Comparison of ENCODE assay signal across 1 cellular context in the genomic region with DNA sequence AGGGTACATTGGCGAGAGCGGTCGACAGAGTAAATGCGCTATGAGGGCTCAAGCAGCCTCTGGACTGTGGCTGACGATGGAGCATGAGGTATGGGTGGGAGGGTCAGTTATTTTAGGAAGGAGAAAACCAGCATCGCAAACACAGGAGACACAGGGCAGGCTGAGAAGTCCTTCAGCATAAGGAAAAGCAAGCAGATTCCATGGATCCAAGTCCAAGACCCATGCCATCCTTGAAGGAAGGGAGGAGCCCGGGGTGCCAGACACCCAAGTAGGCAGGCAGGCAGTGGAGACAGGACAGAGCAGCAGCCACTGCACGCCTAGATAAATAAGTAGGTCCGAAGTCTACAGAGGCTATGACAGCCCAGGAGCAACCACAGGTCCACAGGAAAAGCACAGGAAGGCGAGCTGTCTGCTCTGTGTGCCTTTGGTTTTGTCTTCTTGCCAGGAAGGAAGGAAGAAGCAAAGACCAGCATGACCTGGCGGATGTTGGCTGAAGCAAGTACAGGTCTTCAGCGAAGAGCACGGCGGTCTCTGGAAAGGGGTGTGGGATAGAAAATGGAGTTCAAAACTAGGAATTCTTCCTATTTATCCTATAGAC.
TF ChIP-seq lines count a peak whose summit lies in the region.

No MANE protein-coding gene starts in this region.

TF ChIP-seq in HepG2, 621 proteins besides CTCF, POLR2A, EP300 and RAD21 (continued from another document and continues in another):
- no peak for TF ChIP-seq AGO1 (IDR thresholded peaks at IDR 0.05; ENCODE audit: low read depth, low read length, poor library complexity, severe bottlenecking)
- TF ChIP-seq ZNF101 (CRISPR knock-in tag; IDR thresholded peaks at IDR 0.05; ENCODE audit: borderline replicate concordance, low read depth), result no peak
- TF ChIP-seq, protein P1, sequence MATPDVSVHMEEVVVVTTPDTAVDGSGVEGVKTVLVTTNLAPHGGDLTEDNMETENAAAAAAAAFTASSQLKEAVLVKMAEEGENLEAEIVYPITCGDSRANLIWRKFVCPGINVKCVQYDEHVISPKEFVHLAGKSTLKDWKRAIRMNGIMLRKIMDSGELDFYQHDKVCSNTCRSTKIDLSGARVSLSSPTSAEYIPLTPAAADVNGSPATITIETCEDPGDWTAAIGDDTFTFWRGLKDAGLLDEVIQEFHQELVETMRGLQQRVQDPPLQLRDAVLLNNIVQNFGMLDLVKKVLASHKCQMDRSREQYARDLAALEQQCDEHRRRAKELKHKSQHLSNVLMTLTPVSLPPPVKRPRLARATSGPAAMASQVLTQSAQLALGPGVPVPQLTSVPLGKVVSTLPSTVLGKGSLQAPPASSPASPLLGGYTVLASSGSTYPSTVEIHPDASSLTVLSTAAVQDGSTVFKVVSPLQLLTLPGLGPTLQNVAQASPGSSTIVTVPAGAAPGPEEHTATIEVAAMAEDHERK (CRISPR knock-in tag; IDR thresholded peaks at IDR 0.05; ENCODE audit: low read depth), result no peak
- peak; percentile 26; the same call in 1 of the 2 replicates for TF ChIP-seq PHF20 (CRISPR knock-in tag; IDR thresholded peaks at IDR 0.05)
- peak; percentile 62; the same call in 1 of the 2 replicates for TF ChIP-seq RXRB (CRISPR knock-in tag; IDR thresholded peaks at IDR 0.05; ENCODE audit: borderline replicate concordance)
- no peak for TF ChIP-seq ZNF3 (CRISPR knock-in tag; IDR thresholded peaks at IDR 0.05)
- TF ChIP-seq, protein P2, sequence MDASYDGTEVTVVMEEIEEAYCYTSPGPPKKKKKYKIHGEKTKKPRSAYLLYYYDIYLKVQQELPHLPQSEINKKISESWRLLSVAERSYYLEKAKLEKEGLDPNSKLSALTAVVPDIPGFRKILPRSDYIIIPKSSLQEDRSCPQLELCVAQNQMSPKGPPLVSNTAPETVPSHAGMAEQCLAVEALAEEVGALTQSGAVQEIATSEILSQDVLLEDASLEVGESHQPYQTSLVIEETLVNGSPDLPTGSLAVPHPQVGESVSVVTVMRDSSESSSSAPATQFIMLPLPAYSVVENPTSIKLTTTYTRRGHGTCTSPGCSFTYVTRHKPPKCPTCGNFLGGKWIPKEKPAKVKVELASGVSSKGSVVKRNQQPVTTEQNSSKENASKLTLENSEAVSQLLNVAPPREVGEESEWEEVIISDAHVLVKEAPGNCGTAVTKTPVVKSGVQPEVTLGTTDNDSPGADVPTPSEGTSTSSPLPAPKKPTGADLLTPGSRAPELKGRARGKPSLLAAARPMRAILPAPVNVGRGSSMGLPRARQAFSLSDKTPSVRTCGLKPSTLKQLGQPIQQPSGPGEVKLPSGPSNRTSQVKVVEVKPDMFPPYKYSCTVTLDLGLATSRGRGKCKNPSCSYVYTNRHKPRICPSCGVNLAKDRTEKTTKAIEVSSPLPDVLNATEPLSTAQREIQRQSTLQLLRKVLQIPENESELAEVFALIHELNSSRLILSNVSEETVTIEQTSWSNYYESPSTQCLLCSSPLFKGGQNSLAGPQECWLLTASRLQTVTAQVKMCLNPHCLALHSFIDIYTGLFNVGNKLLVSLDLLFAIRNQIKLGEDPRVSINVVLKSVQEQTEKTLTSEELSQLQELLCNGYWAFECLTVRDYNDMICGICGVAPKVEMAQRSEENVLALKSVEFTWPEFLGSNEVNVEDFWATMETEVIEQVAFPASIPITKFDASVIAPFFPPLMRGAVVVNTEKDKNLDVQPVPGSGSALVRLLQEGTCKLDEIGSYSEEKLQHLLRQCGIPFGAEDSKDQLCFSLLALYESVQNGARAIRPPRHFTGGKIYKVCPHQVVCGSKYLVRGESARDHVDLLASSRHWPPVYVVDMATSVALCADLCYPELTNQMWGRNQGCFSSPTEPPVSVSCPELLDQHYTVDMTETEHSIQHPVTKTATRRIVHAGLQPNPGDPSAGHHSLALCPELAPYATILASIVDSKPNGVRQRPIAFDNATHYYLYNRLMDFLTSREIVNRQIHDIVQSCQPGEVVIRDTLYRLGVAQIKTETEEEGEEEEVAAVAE (CRISPR knock-in tag; IDR thresholded peaks at IDR 0.05; ENCODE audit: borderline replicate concordance), result 0 out of 2 replicates have a peak, but pooled peaks have one; percentile 59
- TF ChIP-seq ZFP1 (CRISPR knock-in tag; IDR thresholded peaks at IDR 0.05), result peak; percentile 48; the same call in 1 of the 2 replicates
- TF ChIP-seq, protein P3, sequence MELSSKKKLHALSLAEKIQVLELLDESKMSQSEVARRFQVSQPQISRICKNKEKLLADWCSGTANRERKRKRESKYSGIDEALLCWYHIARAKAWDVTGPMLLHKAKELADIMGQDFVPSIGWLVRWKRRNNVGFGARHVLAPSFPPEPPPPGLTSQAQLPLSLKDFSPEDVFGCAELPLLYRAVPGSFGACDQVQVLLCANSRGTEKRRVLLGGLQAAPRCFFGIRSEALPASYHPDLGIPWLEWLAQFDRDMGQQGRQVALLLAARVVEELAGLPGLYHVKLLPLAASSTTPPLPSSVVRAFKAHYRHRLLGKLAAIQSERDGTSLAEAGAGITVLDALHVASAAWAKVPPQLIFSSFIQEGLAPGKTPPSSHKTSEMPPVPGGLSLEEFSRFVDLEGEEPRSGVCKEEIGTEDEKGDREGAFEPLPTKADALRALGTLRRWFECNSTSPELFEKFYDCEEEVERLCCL (CRISPR knock-in tag; IDR thresholded peaks at IDR 0.05; ENCODE audit: borderline replicate concordance), result no peak
- TF ChIP-seq ZMYM3 (CRISPR knock-in tag; IDR thresholded peaks at IDR 0.05), result peak; percentile 81
- TF ChIP-seq ZNF292 (CRISPR knock-in tag; IDR thresholded peaks at IDR 0.05; ENCODE audit: borderline replicate concordance, low read depth), result no peak; the same call in 1 of the 2 replicates
- TF ChIP-seq CBFB (CRISPR knock-in tag; IDR thresholded peaks at IDR 0.05), result 0 out of 2 replicates have a peak, but pooled peaks have one; percentile 46
- no peak; the same call in 1 of the 2 replicates for TF ChIP-seq ZNF317 (CRISPR knock-in tag; IDR thresholded peaks at IDR 0.05)
- TF ChIP-seq HOXA3 (CRISPR knock-in tag; IDR thresholded peaks at IDR 0.05), result peak; percentile 84
- peak; percentile 66; the same call in 1 of the 2 replicates for TF ChIP-seq ZMYM2 (CRISPR knock-in tag; IDR thresholded peaks at IDR 0.05)
- peak; percentile 51; the same call in 1 of the 2 replicates for TF ChIP-seq ARNTL (CRISPR knock-in tag; IDR thresholded peaks at IDR 0.05)
- 0 out of 2 replicates have a peak, but pooled peaks have one; percentile 23 for TF ChIP-seq KDM1A (CRISPR knock-in tag; IDR thresholded peaks at IDR 0.05)
- TF ChIP-seq ZNF768 (CRISPR knock-in tag; IDR thresholded peaks at IDR 0.05), result peak; percentile 72
- TF ChIP-seq PRDM15 (CRISPR knock-in tag; IDR thresholded peaks at IDR 0.05), result no peak
- 0 out of 2 replicates have a peak, but pooled peaks have one; percentile 44 for TF ChIP-seq MIXL1 (CRISPR knock-in tag; IDR thresholded peaks at IDR 0.05)
- TF ChIP-seq, protein P4, sequence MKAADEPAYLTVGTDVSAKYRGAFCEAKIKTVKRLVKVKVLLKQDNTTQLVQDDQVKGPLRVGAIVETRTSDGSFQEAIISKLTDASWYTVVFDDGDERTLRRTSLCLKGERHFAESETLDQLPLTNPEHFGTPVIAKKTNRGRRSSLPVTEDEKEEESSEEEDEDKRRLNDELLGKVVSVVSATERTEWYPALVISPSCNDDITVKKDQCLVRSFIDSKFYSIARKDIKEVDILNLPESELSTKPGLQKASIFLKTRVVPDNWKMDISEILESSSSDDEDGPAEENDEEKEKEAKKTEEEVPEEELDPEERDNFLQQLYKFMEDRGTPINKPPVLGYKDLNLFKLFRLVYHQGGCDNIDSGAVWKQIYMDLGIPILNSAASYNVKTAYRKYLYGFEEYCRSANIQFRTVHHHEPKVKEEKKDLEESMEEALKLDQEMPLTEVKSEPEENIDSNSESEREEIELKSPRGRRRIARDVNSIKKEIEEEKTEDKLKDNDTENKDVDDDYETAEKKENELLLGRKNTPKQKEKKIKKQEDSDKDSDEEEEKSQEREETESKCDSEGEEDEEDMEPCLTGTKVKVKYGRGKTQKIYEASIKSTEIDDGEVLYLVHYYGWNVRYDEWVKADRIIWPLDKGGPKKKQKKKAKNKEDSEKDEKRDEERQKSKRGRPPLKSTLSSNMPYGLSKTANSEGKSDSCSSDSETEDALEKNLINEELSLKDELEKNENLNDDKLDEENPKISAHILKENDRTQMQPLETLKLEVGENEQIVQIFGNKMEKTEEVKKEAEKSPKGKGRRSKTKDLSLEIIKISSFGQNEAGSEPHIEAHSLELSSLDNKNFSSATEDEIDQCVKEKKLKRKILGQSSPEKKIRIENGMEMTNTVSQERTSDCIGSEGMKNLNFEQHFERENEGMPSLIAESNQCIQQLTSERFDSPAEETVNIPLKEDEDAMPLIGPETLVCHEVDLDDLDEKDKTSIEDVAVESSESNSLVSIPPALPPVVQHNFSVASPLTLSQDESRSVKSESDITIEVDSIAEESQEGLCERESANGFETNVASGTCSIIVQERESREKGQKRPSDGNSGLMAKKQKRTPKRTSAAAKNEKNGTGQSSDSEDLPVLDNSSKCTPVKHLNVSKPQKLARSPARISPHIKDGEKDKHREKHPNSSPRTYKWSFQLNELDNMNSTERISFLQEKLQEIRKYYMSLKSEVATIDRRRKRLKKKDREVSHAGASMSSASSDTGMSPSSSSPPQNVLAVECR (CRISPR knock-in tag; IDR thresholded peaks at IDR 0.05; ENCODE audit: borderline replicate concordance), result peak; percentile 47; the same call in 1 of the 2 replicates
- TF ChIP-seq ELF3 (CRISPR knock-in tag; IDR thresholded peaks at IDR 0.05), result peak; percentile 73
- TF ChIP-seq NKX3-1 (CRISPR knock-in tag; IDR thresholded peaks at IDR 0.05), result no peak
- TF ChIP-seq SMAD1 (CRISPR knock-in tag; IDR thresholded peaks at IDR 0.05; ENCODE audit: borderline replicate concordance, low read depth), result 0 out of 2 replicates have a peak, but pooled peaks have one; percentile 43
- 0 out of 2 replicates have a peak, but pooled peaks have one; percentile 56 for TF ChIP-seq GTF3A (CRISPR knock-in tag; conservative IDR thresholded peaks at IDR 0.05)
- no peak for TF ChIP-seq LCORL (IDR thresholded peaks at IDR 0.05)
- TF ChIP-seq LCORL (CRISPR knock-in tag; IDR thresholded peaks at IDR 0.05), result peak; percentile 77
- no peak for TF ChIP-seq GABPA (IDR thresholded peaks at IDR 0.05; ENCODE audit: low read depth, low read length)
- peak; percentile 50; the same call in 1 of the 2 replicates for TF ChIP-seq GABPA (CRISPR knock-in tag; IDR thresholded peaks at IDR 0.05; ENCODE audit: low read depth)
- peak; percentile 67; the same call in 1 of the 2 replicates for TF ChIP-seq ZNF609 (CRISPR knock-in tag; IDR thresholded peaks at IDR 0.05; ENCODE audit: borderline replicate concordance)
- 0 out of 2 replicates have a peak, but pooled peaks have one; percentile 43 for TF ChIP-seq HMG20A (CRISPR knock-in tag; IDR thresholded peaks at IDR 0.05; ENCODE audit: borderline replicate concordance)
